8 cellular contexts compared by ENCODE assay signal in genomic region chr17:20670506-20670905, GRCh38.
DNase-seq lines count a peak whose midpoint lies in the region; ATAC-seq, FAIRE-seq and TF ChIP-seq lines count a peak whose summit lies in the region.
"Not testable (repeated sequence)": the region's sequence is repeated elsewhere in the genome, so short reads cannot be mapped to it uniquely, and the experiment has no call there.

No MANE protein-coding gene starts in this region.

- not testable (repeated sequence) for H3K4me3 Mint-ChIP-seq in memory B cell

- not testable (repeated sequence) for TF ChIP-seq POLR2A in GM12891 (IDR thresholded peaks at IDR 0.05; ENCODE audit: low read depth, low read length)

- ATAC-seq in GM18520 (IDR thresholded peaks at IDR 0.05; ENCODE audit: unreplicated experiment) (peak; percentile 64), GM19035 (IDR thresholded peaks at IDR 0.05; ENCODE audit: unreplicated experiment) (peak; percentile 64), GM21423 (IDR thresholded peaks at IDR 0.05; ENCODE audit: unreplicated experiment) (peak; percentile 71), HG02759 (IDR thresholded peaks at IDR 0.05; ENCODE audit: unreplicated experiment) (peak; percentile 45), HG02973 (IDR thresholded peaks at IDR 0.05; ENCODE audit: unreplicated experiment) (peak; percentile 58), memory B cell (ENCODE audit: low read depth) (peak; percentile 75)
- peak; percentile 24 to 25 for ATAC-seq in activated CD4-positive, CD25-positive, alpha-beta regulatory T cell treated with anti-CD3 and anti-CD28 coated beads, Interleukin-2, amount 50 U/mL, for 24 hours

- not testable (repeated sequence) for H3K36me3 Mint-ChIP-seq in memory B cell

- H3K9me3 Mint-ChIP-seq in memory B cell, result not testable (repeated sequence)

- not testable (repeated sequence) for DNase-seq in GM12891 (ENCODE audit: insufficient read length, low spot score); memory B cell (ENCODE audit: low spot score in 2 of 2)

- H3K4me1 Mint-ChIP-seq in memory B cell, result not testable (repeated sequence)

- H3K27me3 Mint-ChIP-seq in memory B cell, result not testable (repeated sequence)

- not testable (repeated sequence) for H3K27ac Mint-ChIP-seq in memory B cell

- peak; percentile 56 for FAIRE-seq in GM12891 (lab: Jason Lieb, UNC)

Comparison
In these comparisons a context has a peak if more than half of its experiments do, and no peak if none do; other contexts are left out.
1. ATAC-seq: peak in every context shown above with its lines; median percentile 75 in memory B cell; 71 in GM21423; 64 in GM18520; 64 in GM19035; 58 in HG02973; 45 in HG02759; 24 in activated CD4-positive, CD25-positive, alpha-beta regulatory T cell treated with anti-CD3 and anti-CD28 coated beads, Interleukin-2, amount 50 U/mL, for 24 hours.